Comparison of ENCODE assay signal across 1 cellular context in genomic region chr16:23026777-23027362, GRCh38.
TF ChIP-seq lines count a peak whose summit lies in the region.

No MANE protein-coding gene starts in this region.

TF ChIP-seq in HepG2, 621 proteins besides CTCF, POLR2A, EP300 and RAD21 (continued from another document and continues in another):
- TF ChIP-seq ZNF407 (CRISPR knock-in tag; IDR thresholded peaks at IDR 0.05; ENCODE audit: not compliant biosample characterization) = no peak
- no peak for TF ChIP-seq ZNF503 (CRISPR knock-in tag; IDR thresholded peaks at IDR 0.05)
- TF ChIP-seq HOXA3 (CRISPR knock-in tag; IDR thresholded peaks at IDR 0.05) = peak; percentile 51; the same call in 1 of the 2 replicates
- TF ChIP-seq MAZ (IDR thresholded peaks at IDR 0.05; ENCODE audit: borderline replicate concordance, low read depth, low read length) = no peak
- TF ChIP-seq MAZ (CRISPR knock-in tag; IDR thresholded peaks at IDR 0.05; ENCODE audit: low read depth) = no peak
- TF ChIP-seq PCBP2 (optimal IDR thresholded peaks at IDR 0.05; ENCODE audit: low read depth, low read length, poor library complexity, severe bottlenecking) = no peak
- no peak for TF ChIP-seq ZNF619 (CRISPR knock-in tag; IDR thresholded peaks at IDR 0.05)
- TF ChIP-seq MIXL1 (CRISPR knock-in tag; IDR thresholded peaks at IDR 0.05) = peak; percentile 70; the same call in 1 of the 2 replicates
- TF ChIP-seq DMAP1 (CRISPR knock-in tag; IDR thresholded peaks at IDR 0.05) = no peak
- no peak for TF ChIP-seq ZNF362 (CRISPR knock-in tag; IDR thresholded peaks at IDR 0.05; ENCODE audit: borderline replicate concordance)
- no peak for TF ChIP-seq TFAP4 (IDR thresholded peaks at IDR 0.05; ENCODE audit: borderline replicate concordance, low read depth)
- no peak for TF ChIP-seq ZC3H13 (CRISPR knock-in tag; IDR thresholded peaks at IDR 0.05)
- no peak for TF ChIP-seq ZKSCAN1 (IDR thresholded peaks at IDR 0.05; ENCODE audit: low read length)
- TF ChIP-seq TAF1 (CRISPR knock-in tag; IDR thresholded peaks at IDR 0.05) = 0 out of 2 replicates have a peak, but pooled peaks have one; percentile 27
- no peak for TF ChIP-seq SMARCE1 (IDR thresholded peaks at IDR 0.05; ENCODE audit: borderline replicate concordance)
- no peak for TF ChIP-seq SNRNP70 (IDR thresholded peaks at IDR 0.05; ENCODE audit: low read depth, low read length)
- no peak for TF ChIP-seq ETS1 (CRISPR knock-in tag; IDR thresholded peaks at IDR 0.05)
- no peak for TF ChIP-seq ZBTB10 (CRISPR knock-in tag; IDR thresholded peaks at IDR 0.05; ENCODE audit: borderline replicate concordance)
- no peak for TF ChIP-seq ZMYM4 (CRISPR knock-in tag; IDR thresholded peaks at IDR 0.05)
- TF ChIP-seq EEA1 (CRISPR knock-in tag; IDR thresholded peaks at IDR 0.05; ENCODE audit: borderline replicate concordance) = no peak
- no peak for TF ChIP-seq NR3C1 (CRISPR knock-in tag; IDR thresholded peaks at IDR 0.05)
- TF ChIP-seq ZNF878 (CRISPR knock-in tag; IDR thresholded peaks at IDR 0.05) = 0 out of 2 replicates have a peak, but pooled peaks have one; percentile 34
- TF ChIP-seq FOXO1 (CRISPR knock-in tag; IDR thresholded peaks at IDR 0.05) = peak; percentile 56; the same call in 1 of the 2 replicates
- peak; percentile 91; the same call in 1 of the 2 replicates for TF ChIP-seq STAT5B (CRISPR knock-in tag; IDR thresholded peaks at IDR 0.05)
- peak; percentile 74 for TF ChIP-seq YEATS2 (CRISPR knock-in tag; IDR thresholded peaks at IDR 0.05; ENCODE audit: borderline replicate concordance)
- no peak for TF ChIP-seq CHD4 (IDR thresholded peaks at IDR 0.05; ENCODE audit: borderline replicate concordance, low read length)
- no peak for TF ChIP-seq KDM5B (CRISPR knock-in tag; IDR thresholded peaks at IDR 0.05; ENCODE audit: borderline replicate concordance)
- TF ChIP-seq ZXDC (CRISPR knock-in tag; IDR thresholded peaks at IDR 0.05) = no peak
- TF ChIP-seq ZNF235 (CRISPR knock-in tag; IDR thresholded peaks at IDR 0.05; ENCODE audit: borderline replicate concordance) = no peak
- TF ChIP-seq FOXC1 (CRISPR knock-in tag; IDR thresholded peaks at IDR 0.05; ENCODE audit: borderline replicate concordance) = no peak
- TF ChIP-seq ZSCAN22 (CRISPR knock-in tag; IDR thresholded peaks at IDR 0.05) = no peak
- TF ChIP-seq ZNF33A (CRISPR knock-in tag; IDR thresholded peaks at IDR 0.05; ENCODE audit: borderline replicate concordance) = no peak
- peak; percentile 65 for TF ChIP-seq SIX4 (CRISPR knock-in tag; IDR thresholded peaks at IDR 0.05)
- TF ChIP-seq ATF4 (CRISPR knock-in tag; IDR thresholded peaks at IDR 0.05) = no peak
- peak; percentile 93; the same call in 1 of the 2 replicates for TF ChIP-seq ATF6 (CRISPR knock-in tag; conservative IDR thresholded peaks at IDR 0.05)
- TF ChIP-seq PRMT3 (CRISPR knock-in tag; IDR thresholded peaks at IDR 0.05; ENCODE audit: borderline replicate concordance, low read depth) = 0 out of 2 replicates have a peak, but pooled peaks have one; percentile 34
- peak; percentile 97 for TF ChIP-seq TSC22D2 (CRISPR knock-in tag; IDR thresholded peaks at IDR 0.05; ENCODE audit: borderline replicate concordance)
- TF ChIP-seq TAF15 (IDR thresholded peaks at IDR 0.05; ENCODE audit: low read depth, low read length, poor library complexity, severe bottlenecking) = no peak
- TF ChIP-seq TBL1XR1 (IDR thresholded peaks at IDR 0.05; ENCODE audit: borderline replicate concordance, low read length, partially characterized antibody) = no peak
